In genomic region chr19:40219721-40220276, GRCh38 we compare ENCODE assay signal across 1 cellular context.
TF ChIP-seq lines count a peak whose summit lies in the region.

No MANE protein-coding gene starts in this region.

TF ChIP-seq in endothelial cell of umbilical vein, 7 proteins besides CTCF, POLR2A, EP300 and RAD21:
- TF ChIP-seq MAX (IDR thresholded peaks at IDR 0.05; ENCODE audit: insufficient read depth, insufficient read length) = no peak
- no peak for TF ChIP-seq EZH2 (IDR thresholded peaks at IDR 0.05; ENCODE audit: borderline replicate concordance, low read depth, low read length, severe bottlenecking)
- TF ChIP-seq MYC (IDR thresholded peaks at IDR 0.05; ENCODE audit: low read depth, low read length) = no peak
- peak; percentile 83 for TF ChIP-seq JUN (IDR thresholded peaks at IDR 0.05; ENCODE audit: borderline replicate concordance, insufficient read depth, insufficient read length, low read depth)
- TF ChIP-seq POLR2AphosphoS5 (IDR thresholded peaks at IDR 0.05; ENCODE audit: insufficient read depth, low read depth, low read length) = no peak
- TF ChIP-seq GATA2 (IDR thresholded peaks at IDR 0.05; ENCODE audit: insufficient read depth, insufficient read length, low read depth, low read length) = peak; percentile 45
- peak; percentile 84 for TF ChIP-seq FOS (IDR thresholded peaks at IDR 0.05; ENCODE audit: borderline replicate concordance, insufficient read depth, low read length)
